In the genomic region with DNA sequence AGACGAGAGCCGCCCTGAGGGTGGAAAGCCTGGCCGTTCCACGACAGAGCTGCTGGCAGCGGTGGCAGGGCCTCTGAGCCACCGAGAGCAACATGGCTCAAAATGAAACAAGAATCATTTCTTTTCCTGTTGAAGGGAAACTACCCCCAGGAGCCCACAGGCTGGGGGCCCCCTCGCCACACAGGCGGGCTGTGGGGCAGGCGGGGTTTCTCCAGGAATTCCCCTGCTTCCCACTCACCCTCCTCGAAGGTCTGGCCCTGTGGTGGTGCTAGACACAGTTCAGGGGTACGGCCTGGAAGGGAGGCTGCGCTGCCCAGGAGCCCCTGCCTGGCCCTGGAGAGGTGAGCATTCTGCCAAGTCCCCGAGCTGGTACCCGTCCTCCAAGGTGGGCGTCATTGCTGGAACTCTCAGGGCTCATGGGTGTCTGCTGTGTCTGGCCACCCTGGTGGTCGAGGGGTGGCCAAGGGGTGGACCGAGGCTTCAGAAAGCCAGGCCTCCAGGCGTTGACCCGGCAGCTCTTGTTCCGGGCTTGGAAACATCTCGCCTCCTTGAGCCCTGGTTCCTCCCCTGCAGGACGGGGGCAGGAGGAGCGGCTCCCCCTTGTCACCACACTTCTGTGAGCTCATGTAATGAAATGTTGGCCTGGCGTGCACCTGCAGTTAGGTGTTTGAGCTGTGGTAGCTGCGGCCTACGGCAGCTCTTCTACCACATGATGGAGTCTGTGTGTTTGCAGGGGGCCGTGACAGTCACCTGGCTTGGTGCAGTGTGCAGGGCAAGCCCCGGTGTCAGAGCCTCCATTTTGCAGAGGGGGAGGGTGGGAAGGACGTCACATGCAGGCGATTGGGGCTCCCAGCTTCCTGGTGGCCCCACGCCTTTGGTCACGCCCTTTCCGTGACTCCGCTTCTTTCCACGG, we compare ENCODE assay signal across 8 cellular contexts.
DNase-seq lines count a peak whose midpoint lies in the region; ATAC-seq and TF ChIP-seq lines count a peak whose summit lies in the region.

No MANE protein-coding gene starts in this region.

- ATAC-seq in GM19043 (IDR thresholded peaks at IDR 0.05; ENCODE audit: low read depth, unreplicated experiment): peak; percentile 33
- peak; percentile 59 for ATAC-seq in HG03159 (IDR thresholded peaks at IDR 0.05; ENCODE audit: unreplicated experiment)

- peak overlapping the region; percentile 28 to 96 (median 68) for H3K27ac ChIP-seq in skin epidermis
- H3K27ac ChIP-seq in osteoblast (ENCODE audit: low read depth, low read length): no peak overlapping the region

- H2AFZ ChIP-seq in osteoblast (ENCODE audit: low read length): no peak overlapping the region

- no peak overlapping the region for H3K4me2 ChIP-seq in osteoblast (ENCODE audit: insufficient read depth, low read length)

- peaks cover 93% of the 10 kb centered on the region for H4K20me1 ChIP-seq in osteoblast (ENCODE audit: insufficient read depth, low read length)

- H3K79me2 ChIP-seq in osteoblast (ENCODE audit: insufficient read depth, low read length): peaks cover 99% of the 10 kb centered on the region

- TF ChIP-seq CTCF in osteoblast (IDR thresholded peaks at IDR 0.05; ENCODE audit: extremely low read depth, low read depth, low read length): no peak

- H3K36me3 ChIP-seq in osteoblast (ENCODE audit: insufficient read depth, low read length): no peaks in the 10 kb centered on the region

- H3K27me3 ChIP-seq in osteoblast (ENCODE audit: insufficient read depth, low read length): no peaks in the 10 kb centered on the region

- peaks cover 17% of the 10 kb centered on the region for H3K4me1 ChIP-seq in osteoblast (ENCODE audit: insufficient read depth, low read length)

- H3K4me3 ChIP-seq in skin epidermis: peak overlapping the region in 1 of 7 experiments; percentile 10
- no peak overlapping the region for H3K4me3 ChIP-seq in osteoblast (ENCODE audit: insufficient read depth, low read length)

- DNase-seq in activated T-cell treated with anti-CD3 and anti-CD28 coated beads for 4 hours: peak; percentile 40
- DNase-seq in NCI-H69 (lab: John Stamatoyannopoulos, UW): no peak
- DNase-seq in osteoblast (ENCODE audit: insufficient read length, low spot score, missing footprints): no peak
- DNase-seq in AML-193 (lab: John Stamatoyannopoulos, UW): no peak
- DNase-seq in mesenteric fat pad (ENCODE audit: low spot score): no peak

- H3K9me3 ChIP-seq in osteoblast (ENCODE audit: low read depth, low read length): no peaks in the 10 kb centered on the region
